Comparison of ENCODE assay signal across 8 cellular contexts in the genomic region with DNA sequence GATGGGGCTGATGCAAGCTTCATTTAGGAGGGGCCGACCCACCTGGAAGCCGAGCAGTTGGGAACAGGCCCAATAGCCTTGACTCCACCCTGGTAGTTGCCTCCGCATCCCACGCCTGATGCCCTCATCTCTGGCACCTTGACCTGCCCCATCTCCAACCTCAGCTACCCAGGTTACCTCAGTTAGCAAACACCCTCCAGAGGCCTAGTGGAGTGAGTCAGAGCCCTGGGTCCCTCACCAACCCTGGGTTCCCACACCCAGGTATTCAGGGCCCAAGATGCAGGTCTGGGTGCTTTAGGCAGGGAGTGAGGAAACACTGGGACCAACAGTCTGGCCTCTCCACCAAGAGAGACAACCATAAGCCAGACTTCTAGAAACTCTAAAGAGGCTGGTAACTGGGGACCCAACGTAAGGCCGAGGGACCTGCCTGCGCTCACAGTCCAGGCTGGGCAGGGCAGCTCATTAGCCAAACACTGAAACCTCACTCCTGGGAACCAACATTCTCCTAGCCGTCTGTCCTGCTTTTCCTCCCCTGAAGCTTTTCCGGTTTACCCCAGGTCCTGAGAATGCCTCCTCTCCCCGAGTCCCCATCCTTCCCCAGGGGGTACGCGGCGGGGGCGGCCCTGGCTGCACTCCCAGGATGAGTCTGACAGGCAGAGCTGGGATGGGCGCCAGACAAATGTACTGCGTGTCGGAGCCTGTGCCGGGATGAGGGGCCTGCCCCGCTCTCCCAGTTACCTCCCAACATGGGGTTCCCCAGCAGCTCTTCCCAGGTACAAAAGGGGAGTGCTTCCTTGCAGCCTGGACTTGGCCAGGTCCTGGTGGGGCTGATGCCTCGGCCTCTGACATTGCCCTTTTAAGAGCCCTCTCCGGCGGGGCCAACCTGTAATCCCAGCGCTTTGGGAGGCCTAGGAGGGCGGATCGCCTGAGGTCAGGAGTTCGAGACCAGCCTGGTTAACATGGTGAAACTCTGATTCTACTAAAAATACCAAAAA. TPM values are rescaled to one million over a fixed set of nuclear protein-coding genes. Genes with fewer than 3 reads are reported as not detected.
DNase-seq lines count a peak whose midpoint lies in the region; ATAC-seq, FAIRE-seq and TF ChIP-seq lines count a peak whose summit lies in the region.

No MANE protein-coding gene starts in this region.

- no peak overlapping the region for H3K4me3 ChIP-seq in kidney (ENCODE audit: low read length in 2 of 2)

- ATAC-seq in HG02870 (IDR thresholded peaks at IDR 0.05; ENCODE audit: unreplicated experiment), result no peak

- H3K4me1 ChIP-seq in kidney (ENCODE audit: control insufficient read depth in 1 of 2, insufficient read depth in 1 of 2, low read depth in 1 of 2, low read length in 2 of 2), result peaks cover 0 to 8% of the 10 kb centered on the region in 2 donors

- H3K4me3 Mint-ChIP-seq in MCF 10A (ENCODE audit: unreplicated experiment), result peak overlapping the region; percentile 2
- H3K4me3 Mint-ChIP-seq in endothelial cell (ENCODE audit: unreplicated experiment), result no peak overlapping the region

- H3K27ac ChIP-seq in kidney (ENCODE audit: low read depth in 2 of 2, low read length in 2 of 2), result no peak overlapping the region
- peak overlapping the region; percentile 65 for H3K27ac ChIP-seq in temporal lobe (ENCODE audit: low read depth, low read length)

- H3K4me1 Mint-ChIP-seq in MCF 10A (ENCODE audit: insufficient read depth, unreplicated experiment) (peaks cover 23% of the 10 kb centered on the region), endothelial cell (ENCODE audit: unreplicated experiment) (peaks cover 26% of the 10 kb centered on the region)

- FAIRE-seq in D721Med (lab: Jason Lieb, UNC) (no peak), kidney (lab: Jason Lieb, UNC) (no peak)

- H3K36me3 ChIP-seq in kidney (ENCODE audit: control insufficient read depth in 1 of 2, insufficient read depth in 2 of 2, low read length in 2 of 2), result peaks cover 31 to 33% of the 10 kb centered on the region in 2 donors

- intact Hi-C loops in MCF 10A (cut with micrococcal nuclease), result loop anchor here (1.0 kb wide), 3 partner anchors 9 to 39 kb away; a partner anchor contains a TSS
- intact Hi-C loops in kidney (cut with DNase I), result no loop called here

- H3K9me3 Mint-ChIP-seq in MCF 10A (ENCODE audit: unreplicated experiment) (no peaks in the 10 kb centered on the region), endothelial cell (ENCODE audit: unreplicated experiment) (no peaks in the 10 kb centered on the region)

- H3K36me3 Mint-ChIP-seq in MCF 10A (ENCODE audit: insufficient read depth, unreplicated experiment) (peaks cover 73% of the 10 kb centered on the region), endothelial cell (ENCODE audit: low read depth, unreplicated experiment) (peaks cover 33% of the 10 kb centered on the region)

- TF ChIP-seq CTCF in D721Med (IDR thresholded peaks at IDR 0.05; ENCODE audit: insufficient read depth, missing control alignments) (no peak), MCF 10A (IDR thresholded peaks at IDR 0.05; ENCODE audit: unreplicated experiment) (no peak), kidney (IDR thresholded peaks at IDR 0.05; ENCODE audit: borderline replicate concordance, extremely low read depth, insufficient read depth) (no peak), endothelial cell (IDR thresholded peaks at IDR 0.05; ENCODE audit: unreplicated experiment) (no peak)

- H3K27ac Mint-ChIP-seq in MCF 10A (ENCODE audit: low read depth, unreplicated experiment) (peak overlapping the region; percentile 69), endothelial cell (ENCODE audit: unreplicated experiment) (no peak overlapping the region)

- no peak overlapping the region for H3K9ac ChIP-seq in kidney (ENCODE audit: low read length in 2 of 2)

- BruUV-seq in MCF 10A (replicated peaks; lab: Mats Ljungman, UMichigan), result no TSS peak

- H3K9me3 ChIP-seq in kidney (ENCODE audit: control insufficient read depth in 1 of 2, low read length in 2 of 2), result no peaks in the 10 kb centered on the region

- CTCF ChIA-PET in MCF 10A (lab: Yijun Ruan, JAX), result interaction anchor here (0.6 to 3.0 kb wide), 19 partner anchors 9 to 171 kb away, joined by 3 to 12 read pairs (median 5); a partner anchor contains a TSS

- H3K27me3 Mint-ChIP-seq in MCF 10A (ENCODE audit: insufficient read depth, unreplicated experiment), result no peaks in the 10 kb centered on the region
- H3K27me3 Mint-ChIP-seq in endothelial cell (ENCODE audit: unreplicated experiment), result peaks cover 10% of the 10 kb centered on the region

- POLR2A ChIA-PET in MCF 10A (lab: Yijun Ruan, JAX), result interaction anchor here (0.6 to 4.9 kb wide), 24 partner anchors 9 to 1103 kb away, joined by 3 to 68 read pairs (median 8); a partner anchor contains a TSS

- DNase-seq in D721Med (ENCODE audit: insufficient read length, low spot score), result peak; percentile 28
- peak; percentile 14 for DNase-seq in MV-4-11 (lab: John Stamatoyannopoulos, UW)
- DNase-seq in MCF 10A (ENCODE audit: unreplicated experiment), result peak; percentile 98
- peak; percentile 94 for DNase-seq in kidney
- no peak for DNase-seq in endothelial cell (ENCODE audit: low spot score)
- DNase-seq in germinal center (ENCODE audit: low spot score), result no peak

RNA-seq across cellular contexts. Expression of a gene that starts 8.9 kb away (rescaled TPM):
- total RNA-seq in MCF 10A (2022), result 6.9 and 7.2 TPM in 2 replicates
- 65.6 TPM for total RNA-seq in kidney
- polyA plus RNA-seq in kidney (ENCODE audit: insufficient read depth, low read depth, low replicate concordance), result 10.6 TPM
- 46.5 TPM for total RNA-seq in temporal lobe
- 1.6 TPM for total RNA-seq in endothelial cell (ENCODE audit: unreplicated experiment)

RNA-seq across cellular contexts. Expression of a gene that starts 26.7 kb away (rescaled TPM):
- total RNA-seq in MCF 10A (2022) (381 and 492 TPM in 2 replicates), kidney (181 TPM), temporal lobe (109 TPM), endothelial cell (ENCODE audit: unreplicated experiment) (125 TPM)
- polyA plus RNA-seq in kidney (ENCODE audit: insufficient read depth, low read depth, low replicate concordance), result 114 TPM

RNA-seq across cellular contexts. Expression of a gene that starts 42.5 kb away (rescaled TPM):
- 13.0 and 19.4 TPM in 2 replicates for total RNA-seq in MCF 10A (2022)
- 4.2 TPM for total RNA-seq in kidney
- 3.5 TPM for polyA plus RNA-seq in kidney (ENCODE audit: insufficient read depth, low read depth, low replicate concordance)
- 6.9 TPM for total RNA-seq in temporal lobe
- 9.7 TPM for total RNA-seq in endothelial cell (ENCODE audit: unreplicated experiment)

Comparison
In these comparisons a context has a peak if more than half of its experiments do, and no peak if none do; other contexts are left out.
1. DNase-seq: peak in D721Med (single experiment), MV-4-11 (single experiment), MCF 10A (single experiment) and kidney (single experiment); none in endothelial cell (single experiment) and germinal center (single experiment).